ENCODE assay signal across 18 cellular contexts in the genomic region with DNA sequence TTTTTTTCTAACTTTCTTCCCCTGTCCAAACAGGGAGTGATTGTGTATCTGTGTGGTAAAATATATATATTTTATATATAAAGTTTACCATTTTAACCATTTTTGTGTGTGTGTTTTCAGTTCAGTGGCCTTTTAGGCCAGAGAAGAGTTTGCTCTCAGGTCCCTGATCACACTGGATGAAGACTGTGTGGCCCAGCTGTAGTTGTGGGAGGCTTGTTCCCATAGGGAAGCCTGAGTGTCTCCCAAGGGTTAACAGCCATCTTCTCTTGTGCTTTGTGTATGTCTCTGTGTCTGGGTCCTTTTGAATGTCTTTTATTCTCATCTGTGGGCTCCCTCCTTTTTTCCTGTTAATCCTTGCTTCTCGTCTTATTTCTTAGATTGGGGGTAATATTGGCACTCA. TPM values are rescaled to one million over a fixed set of nuclear protein-coding genes. Genes with fewer than 3 reads are reported as not detected.
A peak's percentile ranks its signal among the peaks of the same experiment; 100 is the strongest.
DNase-seq lines count a peak whose midpoint lies in the region; ATAC-seq and TF ChIP-seq lines count a peak whose summit lies in the region.
"Had no signal": no experiment of that assay in that cellular context is flagged by ENCODE, and none has a peak within 500 bp of the region (broad histone marks: within the 10 kb centered on the region; RNA-seq: fewer than 3 reads in every experiment).

No MANE protein-coding gene starts in this region.

- peak overlapping the region; percentile 37 for H2AFZ ChIP-seq in SU-DHL-6 (ENCODE audit: low read depth, low read length, severe bottlenecking)

- H3K27me3 ChIP-seq in cardiac muscle cell = no peaks in the 10 kb centered on the region
- no peaks in the 10 kb centered on the region for H3K27me3 ChIP-seq in SU-DHL-6 (ENCODE audit: low read length)
- H3K27me3 ChIP-seq in right atrium auricular region = no peaks in the 10 kb centered on the region
- H3K27me3 ChIP-seq: gastroesophageal sphincter, left lung, thyroid gland had no signal

- no peaks in the 10 kb centered on the region for H3K9me2 ChIP-seq in SU-DHL-6 (replicated peaks; ENCODE audit: insufficient read depth, low read length)

- no peaks in the 10 kb centered on the region for H4K20me1 ChIP-seq in SU-DHL-6 (ENCODE audit: low read depth, low read length)

- H3K27ac ChIP-seq in cardiac muscle cell (peak overlapping the region; percentile 17), SU-DHL-6 (ENCODE audit: low read depth, low read length) (peak overlapping the region; percentile 69), right atrium auricular region (no peak overlapping the region)
- H3K27ac ChIP-seq: gastroesophageal sphincter, left lung, thyroid gland had no signal

- no peaks in the 10 kb centered on the region for H3K4me1 ChIP-seq in cardiac muscle cell (ENCODE audit: low read depth)
- peaks cover 0 to 11% of the 10 kb centered on the region in 2 donors for H3K4me1 ChIP-seq in right atrium auricular region
- H3K4me1 ChIP-seq: gastroesophageal sphincter, left lung, thyroid gland had no signal

- TF ChIP-seq CTCF in cardiac muscle cell (IDR thresholded peaks at IDR 0.05; ENCODE audit: low read depth, low read length) (no peak), SU-DHL-6 (IDR thresholded peaks at IDR 0.05; ENCODE audit: insufficient read depth, low read length, poor library complexity, severe bottlenecking) (no peak), right atrium auricular region (IDR thresholded peaks at IDR 0.05) (no peak)

- H3K4me3 ChIP-seq in cardiac muscle cell = no peak overlapping the region
- H3K4me3 ChIP-seq in SU-DHL-6 (ENCODE audit: insufficient read depth, low read length, poor library complexity, severe bottlenecking) = no peak overlapping the region
- H3K4me3 ChIP-seq in right atrium auricular region = no peak overlapping the region
- H3K4me3 ChIP-seq: gastroesophageal sphincter, left lung, mucosa of descending colon, thyroid gland had no signal

- no peak for ATAC-seq in left cardiac atrium
- ATAC-seq in HG03039 (IDR thresholded peaks at IDR 0.05; ENCODE audit: unreplicated experiment) = peak; percentile 15
- ATAC-seq: gastroesophageal sphincter, left lung, mucosa of descending colon had no signal

- intact Hi-C loops in left cardiac atrium (cut with DNase I) = no loop called here

- peak overlapping the region; percentile 59 for H3K4me2 ChIP-seq in SU-DHL-6 (ENCODE audit: low read depth, low read length, poor library complexity, severe bottlenecking)

- H3K36me3 ChIP-seq in cardiac muscle cell (peaks cover 14% of the 10 kb centered on the region), SU-DHL-6 (ENCODE audit: low read length) (peaks cover under 1% of the 10 kb centered on the region; the same call in 1 of the 2 replicates), right atrium auricular region (peaks cover 7% of the 10 kb centered on the region)

- H3F3A ChIP-seq in SU-DHL-6 (ENCODE audit: insufficient read depth) = peaks cover 8% of the 10 kb centered on the region

- H3K79me2 ChIP-seq in SU-DHL-6 (ENCODE audit: insufficient read depth, low read length) = no peaks in the 10 kb centered on the region

- no peaks in the 10 kb centered on the region for H3K9me3 ChIP-seq in cardiac muscle cell (ENCODE audit: low read depth)
- H3K9me3 ChIP-seq in SU-DHL-6 (ENCODE audit: insufficient read depth, low read length) = no peaks in the 10 kb centered on the region
- H3K9me3 ChIP-seq in right atrium auricular region = no peaks in the 10 kb centered on the region
- H3K9me3 ChIP-seq: gastroesophageal sphincter, left lung, mucosa of descending colon, thyroid gland had no signal

- DNase-seq in cardiac muscle cell (ENCODE audit: low read depth in 1 of 2, low spot score in 1 of 2) (no peak), left cardiac atrium (no peak), dedifferentiated amniotic fluid mesenchymal stem cell (ENCODE audit: extremely low spot score) (no peak), NCI-H446 treated with DMSO at 0.1 percent for 48 hours (lab: John Stamatoyannopoulos, UW) (no peak), putamen (ENCODE audit: low spot score) (no peak), right atrium auricular region (ENCODE audit: low spot score) (no peak)
- DNase-seq: 8988T; activated CD4-positive, alpha-beta T cell treated with anti-CD3 and anti-CD28 coated beads, Interleukin-2, amount 10 ng/mL, durations not matched to agents 24 days and 14 days; activated gamma-delta T cell treated with Interleukin-2 at 50 U/mL for 16 hours; Karpas-422; left lung; mucosa of descending colon; NCI-H1092; nucleus accumbens; thyroid gland had no signal

- H3K9ac ChIP-seq in SU-DHL-6 (ENCODE audit: low read length) = no peak overlapping the region; the same call in 1 of the 2 replicates

RNA-seq across cellular contexts. Expression of gene CGRRF1, which starts 23.4 kb away (rescaled TPM):
- total RNA-seq in cardiac muscle cell (8.4 and 12.4 TPM in 2 replicates), left cardiac atrium (10 to 100 TPM; 20.1 to 29.8 TPM), right atrium auricular region (10 to 100 TPM; 12.4 to 17.4 TPM)
- 22.9 and 40.6 TPM in 2 replicates for polyA plus RNA-seq in cardiac muscle cell

RNA-seq across cellular contexts. Expression of gene SAMD4A, which starts 33.8 kb away (rescaled TPM):
- total RNA-seq in cardiac muscle cell (26.6 and 60.4 TPM in 2 replicates), left cardiac atrium (100 to 1,000 TPM; 103 to 118 TPM), right atrium auricular region (100 to 1,000 TPM in 1 of 2 donors, 10 to 100 TPM in 1; 74.5 to 102 TPM)
- polyA plus RNA-seq in cardiac muscle cell = 14.4 and 28.6 TPM in 2 replicates

RNA-seq across cellular contexts. Expression of gene GMFB, which starts 44.3 kb away (rescaled TPM):
- total RNA-seq in cardiac muscle cell (26.7 and 60.3 TPM in 2 replicates), left cardiac atrium (10 to 100 TPM; 31.3 to 32.7 TPM), right atrium auricular region (10 to 100 TPM; 28.0 to 29.4 TPM)
- 38.1 and 45.0 TPM in 2 replicates for polyA plus RNA-seq in cardiac muscle cell

Comparison
In these comparisons a context has a peak if more than half of its experiments do, and no peak if none do; other contexts are left out.
1. H3K27ac ChIP-seq: peak in cardiac muscle cell (single experiment) and SU-DHL-6 (single experiment); none in right atrium auricular region (0 of 2).